Comparison of ENCODE assay signal across 1 cellular context in the genomic region with DNA sequence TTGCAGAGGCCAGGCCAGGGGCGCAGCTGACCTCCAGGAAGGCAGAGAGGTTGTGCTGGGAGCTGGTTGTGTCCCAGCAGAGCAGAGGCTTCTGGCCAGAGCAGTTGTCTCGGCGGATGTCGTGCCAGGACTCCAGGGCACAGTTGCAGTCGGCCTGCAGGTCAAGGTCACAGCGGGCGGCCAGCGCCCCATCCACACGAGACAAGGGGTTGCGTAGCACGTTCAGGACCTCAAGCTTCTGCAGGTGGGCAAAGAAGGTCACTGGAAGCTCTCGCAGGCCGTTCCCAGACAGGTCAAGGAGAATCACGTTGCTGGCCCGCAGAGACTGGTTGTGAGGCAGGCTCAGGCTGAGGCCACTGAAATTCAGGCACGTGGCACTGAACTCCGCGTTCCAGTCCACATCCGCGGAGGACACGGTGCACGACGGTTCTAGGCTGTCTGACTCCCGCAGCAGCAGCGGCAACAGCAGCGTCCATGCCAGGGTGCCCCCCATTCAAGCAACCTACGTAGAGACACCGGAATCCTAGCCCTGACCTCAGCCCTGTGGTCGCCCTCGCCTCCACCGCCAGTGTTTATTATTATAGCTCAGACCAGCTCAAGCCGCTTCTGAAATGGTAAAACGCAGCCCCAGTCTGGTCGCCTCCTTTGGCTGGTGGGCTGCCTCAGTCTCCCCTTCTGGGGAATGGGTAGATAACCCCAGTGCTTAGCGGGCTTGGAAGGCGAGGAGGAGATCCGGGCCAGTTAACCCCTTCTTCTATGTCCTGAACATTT.
TF ChIP-seq lines count a peak whose summit lies in the region.

No MANE protein-coding gene starts in this region.

TF ChIP-seq in HEK293T, 16 proteins besides CTCF, POLR2A, EP300 and RAD21:
- TF ChIP-seq ZNF384 (IDR thresholded peaks at IDR 0.05) = no peak
- TF ChIP-seq SP1 (IDR thresholded peaks at IDR 0.05) = no peak
- TF ChIP-seq ELF4 (IDR thresholded peaks at IDR 0.05) = no peak
- TF ChIP-seq HDGF (IDR thresholded peaks at IDR 0.05; ENCODE audit: borderline replicate concordance) = no peak
- no peak for TF ChIP-seq SUZ12 (IDR thresholded peaks at IDR 0.05)
- no peak for TF ChIP-seq FOXM1 (IDR thresholded peaks at IDR 0.05; ENCODE audit: borderline replicate concordance)
- no peak for TF ChIP-seq ARNT (IDR thresholded peaks at IDR 0.05)
- TF ChIP-seq FOXA1 (IDR thresholded peaks at IDR 0.05) = no peak
- TF ChIP-seq TARDBP (IDR thresholded peaks at IDR 0.05) = no peak
- TF ChIP-seq CTBP1 (IDR thresholded peaks at IDR 0.05; ENCODE audit: borderline replicate concordance) = no peak
